In genomic region chr1:20233394-20233793, GRCh38 we compare ENCODE assay signal across 9 cellular contexts. TPM values are rescaled to one million over a fixed set of nuclear protein-coding genes. Genes with fewer than 3 reads are reported as not detected.
DNase-seq lines count a peak whose midpoint lies in the region; ATAC-seq and TF ChIP-seq lines count a peak whose summit lies in the region.
"Had no signal": no experiment of that assay in that cellular context is flagged by ENCODE, and none has a peak within 500 bp of the region (broad histone marks: within the 10 kb centered on the region; RNA-seq: fewer than 3 reads in every experiment).

No MANE protein-coding gene starts in this region.

- no peaks in the 10 kb centered on the region for H3K36me3 ChIP-seq in endodermal cell (ENCODE audit: control insufficient read depth, insufficient read depth, low read length)
- H3K36me3 ChIP-seq in psoas muscle (ENCODE audit: insufficient read depth in 1 of 2, low read depth in 1 of 2) = no peaks in the 10 kb centered on the region
- H3K36me3 ChIP-seq: SJCRH30 had no signal

- H3K4me3 ChIP-seq in endodermal cell (ENCODE audit: low read length) (no peak overlapping the region), psoas muscle (no peak overlapping the region)
- H3K4me3 ChIP-seq: SJCRH30 had no signal

- ATAC-seq in psoas muscle (no peak), HG02642 (IDR thresholded peaks at IDR 0.05; ENCODE audit: poor library complexity, unreplicated experiment) (no peak)

- H3K9me3 Mint-ChIP-seq in endodermal cell = peaks cover 13% of the 10 kb centered on the region
- no peaks in the 10 kb centered on the region for H3K9me3 Mint-ChIP-seq in immature natural killer cell

- H3K4me3 Mint-ChIP-seq in endodermal cell (no peak overlapping the region), immature natural killer cell (no peak overlapping the region)

- H3K9ac ChIP-seq in endodermal cell (ENCODE audit: extremely low read depth, low read length, poor library complexity, severe bottlenecking) = no peak overlapping the region

- H3K27me3 ChIP-seq in endodermal cell (ENCODE audit: control insufficient read depth, insufficient read depth, low read length, poor library complexity, severe bottlenecking) = no peaks in the 10 kb centered on the region
- H3K27me3 ChIP-seq in psoas muscle (ENCODE audit: insufficient read depth in 3 of 3, low read length in 2 of 3) = peaks cover 0 to 19% (median 4%) of the 10 kb centered on the region in 3 donors

- no peak overlapping the region for H3K27ac ChIP-seq in endodermal cell (ENCODE audit: low read depth, low read length)
- H3K27ac ChIP-seq in psoas muscle = no peak overlapping the region
- H3K27ac ChIP-seq: SJCRH30 had no signal

- H3K4me1 ChIP-seq in endodermal cell (ENCODE audit: control insufficient read depth, insufficient read depth, low read length) = peaks cover 7% of the 10 kb centered on the region
- no peaks in the 10 kb centered on the region for H3K4me1 ChIP-seq in psoas muscle

- H3K9me3 ChIP-seq in endodermal cell (ENCODE audit: control insufficient read depth, low read length) = no peaks in the 10 kb centered on the region
- H3K9me3 ChIP-seq in psoas muscle = no peaks in the 10 kb centered on the region
- H3K9me3 ChIP-seq: SJCRH30 had no signal

- DNase-seq in NCI-H2227 (lab: John Stamatoyannopoulos, UW; ENCODE audit: unreplicated experiment) = peak; percentile 35
- no peak for DNase-seq in NCI-H2227 treated with DMSO at 0.1 percent for 48 hours (lab: John Stamatoyannopoulos, UW)
- peak; percentile 43 for DNase-seq in NCI-H345 treated with DMSO at 0.1 percent for 48 hours (lab: John Stamatoyannopoulos, UW; ENCODE audit: unreplicated experiment)
- DNase-seq in endodermal cell = no peak
- no peak for DNase-seq in psoas muscle
- no peak for DNase-seq in activated CD4-positive, alpha-beta T cell treated with anti-CD3 and anti-CD28 coated beads, Interleukin-2, amount 50 U/mL, for 1 hour
- no peak for DNase-seq in immature natural killer cell

- H3K27ac Mint-ChIP-seq in endodermal cell = no peak overlapping the region
- H3K27ac Mint-ChIP-seq in immature natural killer cell = no peak overlapping the region

- intact Hi-C loops in psoas muscle (cut with DNase I) = loop anchor here in 1 of 2 donors (5.0 kb wide), 1 partner anchor 259 kb away; no protein-coding TSS in a partner anchor

- H3K36me3 Mint-ChIP-seq in endodermal cell (ENCODE audit: low read depth) (no peaks in the 10 kb centered on the region), immature natural killer cell (no peaks in the 10 kb centered on the region)

- H3K27me3 Mint-ChIP-seq in endodermal cell (ENCODE audit: insufficient read depth) = peaks cover 12% of the 10 kb centered on the region
- peaks cover 2 to 15% (median 5%) of the 10 kb centered on the region in 3 donors for H3K27me3 Mint-ChIP-seq in immature natural killer cell (ENCODE audit: low read depth in 3 of 3)

- WGBS in endodermal cell (ENCODE audit: insufficient coverage in 1 of 2, insufficient read length in 1 of 2), 2 experiments = 32 to 34% methylated on average over 2 of the region's 3 CpGs
- WGBS in psoas muscle, 3 donors = 34 to 40% (median 36%) methylated on average over 3 of the region's 3 CpGs

- H3K4me1 Mint-ChIP-seq in endodermal cell (peaks cover 2% of the 10 kb centered on the region), immature natural killer cell (no peaks in the 10 kb centered on the region)

- TF ChIP-seq CTCF in endodermal cell (conservative IDR thresholded peaks at IDR 0.05) = peak; percentile 60
- TF ChIP-seq CTCF in psoas muscle (IDR thresholded peaks at IDR 0.05) = peak; percentile 28

RNA-seq across cellular contexts. Expression of gene PLA2G2C, which starts 47.1 kb away (rescaled TPM):
- total RNA-seq in endodermal cell (not detected), psoas muscle (not detected)
- polyA plus RNA-seq in endodermal cell (2013, experiment 1 of 2) = not detected
- polyA plus RNA-seq in endodermal cell (2013, experiment 2 of 2) = not detected
- polyA plus RNA-seq in psoas muscle (not detected), immature natural killer cell (not detected)
- total RNA-seq: SJCRH30 had no signal

RNA-seq across cellular contexts. Expression of gene UBXN10, which starts 47.5 kb away (rescaled TPM):
- 1 to 10 TPM; 1.7 to 2.6 TPM for total RNA-seq in endodermal cell
- polyA plus RNA-seq in endodermal cell (2013, experiment 1 of 2) = 1.1 TPM
- 1.0 TPM for polyA plus RNA-seq in endodermal cell (2013, experiment 2 of 2)
- under 1 TPM; 0.12 to 0.48 (median 0.26) TPM for total RNA-seq in psoas muscle
- under 1 TPM; 0.04 to 0.17 (median 0.07) TPM for polyA plus RNA-seq in psoas muscle
- 1 to 10 TPM; 1.6 to 2.6 (median 1.7) TPM for polyA plus RNA-seq in immature natural killer cell
- total RNA-seq: SJCRH30 had no signal

RNA-seq across cellular contexts. Expression of gene VWA5B1, which starts 57.3 kb away (rescaled TPM):
- total RNA-seq in endodermal cell = under 1 TPM in 1 of 2 donors, not detected in 1; 0.44 TPM
- 0.46 TPM for polyA plus RNA-seq in endodermal cell (2013, experiment 1 of 2)
- 0.33 TPM for polyA plus RNA-seq in endodermal cell (2013, experiment 2 of 2)
- under 1 TPM in 2 of 4 donors, not detected in 2; 0.12 to 0.17 TPM for total RNA-seq in psoas muscle
- polyA plus RNA-seq in psoas muscle = under 1 TPM in 1 of 3 donors, not detected in 2; under 0.01 TPM
- polyA plus RNA-seq in immature natural killer cell = not detected
- total RNA-seq: SJCRH30 had no signal

Comparison
In these comparisons a context has a peak if more than half of its experiments do, and no peak if none do; other contexts are left out.
1. DNase-seq: peak in NCI-H2227 (single experiment) and NCI-H345 treated with DMSO at 0.1 percent for 48 hours (single experiment); none in NCI-H2227 treated with DMSO at 0.1 percent for 48 hours (single experiment), endodermal cell (single experiment), psoas muscle (0 of 2), activated CD4-positive, alpha-beta T cell treated with anti-CD3 and anti-CD28 coated beads, Interleukin-2, amount 50 U/mL, for 1 hour (single experiment) and immature natural killer cell (0 of 3).